Comparison of ENCODE assay signal across 1 cellular context in genomic region chr2:42906115-42906556, GRCh38.
TF ChIP-seq lines count a peak whose summit lies in the region.

No MANE protein-coding gene starts in this region.

TF ChIP-seq in GM23338, 12 proteins besides CTCF, POLR2A, EP300 and RAD21:
- TF ChIP-seq REST (IDR thresholded peaks at IDR 0.05; ENCODE audit: unreplicated experiment) (no peak), STAT1 (IDR thresholded peaks at IDR 0.05; ENCODE audit: unreplicated experiment) (no peak), CREB1 (CRISPR knock-in tag; IDR thresholded peaks at IDR 0.05; ENCODE audit: low read depth) (no peak), POLR2AphosphoS5 (IDR thresholded peaks at IDR 0.05; ENCODE audit: low read depth) (no peak), NANOG (IDR thresholded peaks at IDR 0.05; ENCODE audit: borderline replicate concordance) (no peak), ZNF114 (CRISPR knock-in tag; IDR thresholded peaks at IDR 0.05) (no peak), EZH2 (IDR thresholded peaks at IDR 0.05; ENCODE audit: low read depth, unreplicated experiment) (no peak), JUNB (IDR thresholded peaks at IDR 0.05; ENCODE audit: unreplicated experiment) (no peak), ZNF331 (CRISPR knock-in tag; IDR thresholded peaks at IDR 0.05; ENCODE audit: low read depth) (no peak), ZNF462 (CRISPR knock-in tag; IDR thresholded peaks at IDR 0.05) (no peak)
TF ChIP-seq in GM23338: peak in this region for 0.
